In genomic region chr12:99367181-99367580, GRCh38 we compare ENCODE assay signal across 19 cellular contexts.
"Had no signal": no experiment of that assay in that cellular context is flagged by ENCODE, and none has a peak within 500 bp of the region (broad histone marks: within the 10 kb centered on the region; RNA-seq: fewer than 3 reads in every experiment).

No MANE protein-coding gene starts in this region.

- ATAC-seq: left colon; left ventricle myocardium superior; natural killer cell treated with Interleukin-12 subunit alpha and Interleukin-12 subunit beta and Interleukin-15 and Interleukin-18, amount 100 ng/mL, for 72 hours; psoas muscle had no signal

- H3K9me3 ChIP-seq: psoas muscle, right atrium auricular region, sigmoid colon had no signal

- H3K36me3 ChIP-seq: right atrium auricular region, sigmoid colon had no signal

- DNase-seq: cortex of kidney; dorsolateral prefrontal cortex; effector CD8-positive, alpha-beta T cell; foreskin melanocyte; head of caudate nucleus; hippocampal formation; left colon; left ventricle myocardium superior; mesenchymal stem cell; midbrain; psoas muscle; sigmoid colon; stimulated activated CD4-positive, alpha-beta T cell treated with anti-CD3 and anti-CD28 coated beads, Interleukin-2, amount 100 ng/mL, for 24 hours; stimulated activated naive CD4-positive, alpha-beta T cell treated with Interleukin-2 at 50 U/mL for 16 hours; trophoblast cell had no signal

- H3K4me1 ChIP-seq: psoas muscle, right atrium auricular region had no signal

- H3K4me3 ChIP-seq: dorsolateral prefrontal cortex, lung, psoas muscle, right atrium auricular region, sigmoid colon, skin epidermis had no signal

- H3K27ac ChIP-seq: dorsolateral prefrontal cortex, psoas muscle, right atrium auricular region, sigmoid colon, skin epidermis had no signal
